24 cellular contexts compared by ENCODE assay signal in the genomic region with DNA sequence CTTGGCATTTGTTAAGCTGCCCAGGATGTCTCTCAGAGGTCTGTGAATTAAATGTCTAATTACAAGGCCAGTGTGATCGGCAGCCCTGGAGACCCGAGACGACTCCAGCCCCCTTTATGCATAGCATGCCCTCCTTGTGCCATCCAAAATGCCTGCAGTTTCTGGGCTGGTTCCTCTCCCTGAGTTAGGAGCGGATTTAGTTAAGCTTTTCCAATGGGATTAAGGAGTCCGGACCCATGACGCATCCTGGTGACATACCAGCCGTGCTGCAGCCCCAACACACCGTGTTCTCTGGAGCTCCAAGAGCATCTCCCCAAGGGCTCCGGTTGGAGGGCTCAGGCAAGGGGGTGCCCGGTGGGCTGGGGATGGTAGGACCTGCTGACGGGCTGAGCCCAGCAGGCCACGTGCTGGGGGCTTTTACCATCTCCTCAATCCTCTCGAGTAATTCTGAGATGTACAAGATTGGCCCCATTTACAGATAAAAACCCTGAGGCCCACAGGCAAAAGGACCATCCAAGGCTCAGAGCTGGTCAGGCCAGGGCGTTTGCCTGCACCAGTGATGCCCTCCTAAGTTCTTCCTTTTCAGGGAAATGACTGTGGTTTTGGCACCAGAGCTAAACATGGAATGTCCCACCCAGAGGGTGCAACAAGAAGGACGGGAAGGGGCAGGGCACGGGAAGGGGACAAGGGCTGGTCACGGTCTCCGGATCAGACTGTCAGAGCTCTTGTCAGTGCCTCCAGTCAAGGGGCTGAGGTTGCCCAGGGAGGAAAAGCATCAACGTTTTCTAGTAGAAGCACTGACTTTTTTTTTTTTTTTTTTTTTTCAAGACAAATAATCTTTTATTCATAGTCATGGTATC.
DNase-seq lines count a peak whose midpoint lies in the region; ATAC-seq and TF ChIP-seq lines count a peak whose summit lies in the region.
"Had no signal": no experiment of that assay in that cellular context is flagged by ENCODE, and none has a peak within 500 bp of the region (broad histone marks: within the 10 kb centered on the region; RNA-seq: fewer than 3 reads in every experiment).

No MANE protein-coding gene starts in this region.

- H3K27ac Mint-ChIP-seq in natural killer cell treated with Interleukin-12 subunit alpha and Interleukin-12 subunit beta and Interleukin-15 and Interleukin-18, amount 100 ng/mL, for 72 hours = no peak overlapping the region
- no peak overlapping the region for H3K27ac Mint-ChIP-seq in natural killer cell
- H3K27ac Mint-ChIP-seq in T-helper 2 cell treated with Interferon-gamma antibody and Interleukin-4, amounts not matched to agents 5 μg/mL and 100 μg/mL, for 36 hours = no peak overlapping the region
- H3K27ac Mint-ChIP-seq: CD4-positive, CD25-positive, alpha-beta regulatory T cell had no signal

- TF ChIP-seq CTCF in natural killer cell (IDR thresholded peaks at IDR 0.05) (no peak), RWPE2 (IDR thresholded peaks at IDR 0.05; ENCODE audit: poor library complexity, severe bottlenecking) (no peak), lower lobe of right lung (IDR thresholded peaks at IDR 0.05) (no peak)

- H3K27ac ChIP-seq in RWPE2 (ENCODE audit: poor library complexity, severe bottlenecking) (no peak overlapping the region), lower lobe of right lung (no peak overlapping the region), aorta (ENCODE audit: low read depth in 1 of 2, low read length in 2 of 2) (no peak overlapping the region)
- H3K27ac ChIP-seq: HL-60, Peyer's patch, SK-N-MC had no signal

- peaks cover 0 to 4% of the 10 kb centered on the region in 2 donors for H3K27me3 Mint-ChIP-seq in natural killer cell treated with Interleukin-12 subunit alpha and Interleukin-12 subunit beta and Interleukin-15 and Interleukin-18, amount 100 ng/mL, for 72 hours
- H3K27me3 Mint-ChIP-seq in natural killer cell (ENCODE audit: low read depth in 2 of 2) = peaks cover 3 to 8% of the 10 kb centered on the region in 2 donors
- no peaks in the 10 kb centered on the region for H3K27me3 Mint-ChIP-seq in T-helper 2 cell treated with Interferon-gamma antibody and Interleukin-4, amounts not matched to agents 5 μg/mL and 100 μg/mL, for 36 hours (ENCODE audit: low read depth)

- H3K36me3 ChIP-seq in RWPE2 (ENCODE audit: low read depth) (no peaks in the 10 kb centered on the region), lower lobe of right lung (no peaks in the 10 kb centered on the region), aorta (ENCODE audit: control insufficient read depth in 1 of 2, insufficient read depth in 2 of 2, low read length in 1 of 2) (no peaks in the 10 kb centered on the region)
- H3K36me3 ChIP-seq: Peyer's patch had no signal

- DNase-seq in natural killer cell treated with Interleukin-12 subunit alpha and Interleukin-12 subunit beta and Interleukin-15 and Interleukin-18, amount 100 ng/mL, for 72 hours (ENCODE audit: low spot score) = peak; percentile 53
- DNase-seq in natural killer cell = no peak
- peak; percentile 62 for DNase-seq in RWPE2 (ENCODE audit: low spot score)
- peak; percentile 25 for DNase-seq in lower lobe of right lung
- peak; percentile 38 to 40 for DNase-seq in aorta
- DNase-seq in RKO (ENCODE audit: low spot score) = no peak
- DNase-seq in T-helper 2 cell treated with Interferon-gamma antibody and Interleukin-4, amounts not matched to agents 5 μg/mL and 100 μg/mL, for 36 hours (ENCODE audit: low spot score) = no peak
- no peak for DNase-seq in iPS-NIHi7 (ENCODE audit: extremely low spot score)
- DNase-seq: CD4-positive, CD25-positive, alpha-beta regulatory T cell; DMS 273 treated with DMSO at 0.1 percent for 48 hours; DMS79 treated with DMSO at 0.1 percent for 48 hours; H7; KBM-7; MM.1S; NCI-H1092 treated with DMSO at 0.1 percent for 48 hours; NCI-H1436 treated with DMSO at 0.1 percent for 48 hours; NCI-H1930; NCI-H510A; NK-92 treated with Interleukin-12 subunit alpha and Interleukin-12 subunit beta, amount 100 ng/mL, for 24 hours; Peyer's patch; SHP77 had no signal

- H3K27me3 ChIP-seq in RWPE2 (ENCODE audit: insufficient read depth, poor library complexity, severe bottlenecking) (no peaks in the 10 kb centered on the region), lower lobe of right lung (ENCODE audit: low read depth) (no peaks in the 10 kb centered on the region), aorta (ENCODE audit: control insufficient read depth in 1 of 2, insufficient read depth in 2 of 2, low read length in 1 of 2) (no peaks in the 10 kb centered on the region)
- H3K27me3 ChIP-seq: Peyer's patch had no signal

- intact Hi-C loops in natural killer cell (cut with micrococcal nuclease) = no loop called here
- intact Hi-C loops in lower lobe of right lung (cut with DNase I) = no loop called here
- intact Hi-C loops in aorta (cut with DNase I) = no loop called here

- H3K4me1 Mint-ChIP-seq in natural killer cell treated with Interleukin-12 subunit alpha and Interleukin-12 subunit beta and Interleukin-15 and Interleukin-18, amount 100 ng/mL, for 72 hours (ENCODE audit: low read depth in 2 of 2) = no peaks in the 10 kb centered on the region
- no peaks in the 10 kb centered on the region for H3K4me1 Mint-ChIP-seq in natural killer cell
- no peaks in the 10 kb centered on the region for H3K4me1 Mint-ChIP-seq in T-helper 2 cell treated with Interferon-gamma antibody and Interleukin-4, amounts not matched to agents 5 μg/mL and 100 μg/mL, for 36 hours (ENCODE audit: low read depth)
- H3K4me1 Mint-ChIP-seq: CD4-positive, CD25-positive, alpha-beta regulatory T cell had no signal

- no peak for ATAC-seq in natural killer cell treated with Interleukin-12 subunit alpha and Interleukin-12 subunit beta and Interleukin-15 and Interleukin-18, amount 100 ng/mL, for 72 hours
- ATAC-seq in natural killer cell (no peak), RWPE2 (ENCODE audit: low read depth) (no peak), lower lobe of right lung (no peak), aorta (ENCODE audit: low FRiP score) (no peak)
- ATAC-seq: GM12878 had no signal

- H3K36me3 Mint-ChIP-seq in natural killer cell treated with Interleukin-12 subunit alpha and Interleukin-12 subunit beta and Interleukin-15 and Interleukin-18, amount 100 ng/mL, for 72 hours = peaks cover 5% of the 10 kb centered on the region
- no peaks in the 10 kb centered on the region for H3K36me3 Mint-ChIP-seq in natural killer cell
- no peaks in the 10 kb centered on the region for H3K36me3 Mint-ChIP-seq in T-helper 2 cell treated with Interferon-gamma antibody and Interleukin-4, amounts not matched to agents 5 μg/mL and 100 μg/mL, for 36 hours (ENCODE audit: low read depth)
- H3K36me3 Mint-ChIP-seq: CD4-positive, CD25-positive, alpha-beta regulatory T cell had no signal

- peaks cover 6% of the 10 kb centered on the region for H3K9me3 Mint-ChIP-seq in natural killer cell treated with Interleukin-12 subunit alpha and Interleukin-12 subunit beta and Interleukin-15 and Interleukin-18, amount 100 ng/mL, for 72 hours
- peaks cover 0 to 3% of the 10 kb centered on the region in 2 donors for H3K9me3 Mint-ChIP-seq in natural killer cell
- H3K9me3 Mint-ChIP-seq in T-helper 2 cell treated with Interferon-gamma antibody and Interleukin-4, amounts not matched to agents 5 μg/mL and 100 μg/mL, for 36 hours = peaks cover 12% of the 10 kb centered on the region

- no peak overlapping the region for H3K4me3 ChIP-seq in RWPE2 (ENCODE audit: severe bottlenecking)
- H3K4me3 ChIP-seq in lower lobe of right lung = no peak overlapping the region
- no peak overlapping the region for H3K4me3 ChIP-seq in aorta (ENCODE audit: low read length in 2 of 2)
- H3K4me3 ChIP-seq: GM12878, Peyer's patch, SK-N-MC had no signal

- H3K9me3 ChIP-seq in RWPE2 (ENCODE audit: severe bottlenecking) (peaks cover 2% of the 10 kb centered on the region), lower lobe of right lung (no peaks in the 10 kb centered on the region), aorta (ENCODE audit: control insufficient read depth, low read length) (no peaks in the 10 kb centered on the region)
- H3K9me3 ChIP-seq: Peyer's patch had no signal

- 86 to 87% methylated on average over 19 of the region's 19 CpGs for WGBS in aorta, 2 donors

- no peak overlapping the region for H3K4me3 Mint-ChIP-seq in natural killer cell treated with Interleukin-12 subunit alpha and Interleukin-12 subunit beta and Interleukin-15 and Interleukin-18, amount 100 ng/mL, for 72 hours
- H3K4me3 Mint-ChIP-seq in natural killer cell = no peak overlapping the region
- no peak overlapping the region for H3K4me3 Mint-ChIP-seq in T-helper 2 cell treated with Interferon-gamma antibody and Interleukin-4, amounts not matched to agents 5 μg/mL and 100 μg/mL, for 36 hours
- H3K4me3 Mint-ChIP-seq: CD4-positive, CD25-positive, alpha-beta regulatory T cell had no signal

- H3K4me1 ChIP-seq in RWPE2 (ENCODE audit: insufficient read depth, poor library complexity, severe bottlenecking) (no peaks in the 10 kb centered on the region), lower lobe of right lung (peaks cover 3% of the 10 kb centered on the region), aorta (ENCODE audit: control insufficient read depth in 1 of 2, insufficient read depth in 2 of 2, low read length in 2 of 2) (no peaks in the 10 kb centered on the region)
- H3K4me1 ChIP-seq: Peyer's patch had no signal

Comparison
In these comparisons a context has a peak if more than half of its experiments do, and no peak if none do; other contexts are left out.
1. DNase-seq: peak in natural killer cell treated with Interleukin-12 subunit alpha and Interleukin-12 subunit beta and Interleukin-15 and Interleukin-18, amount 100 ng/mL, for 72 hours (single experiment), RWPE2 (single experiment), lower lobe of right lung (single experiment) and aorta (2 of 2); none in natural killer cell (single experiment), RKO (single experiment), T-helper 2 cell treated with Interferon-gamma antibody and Interleukin-4, amounts not matched to agents 5 μg/mL and 100 μg/mL, for 36 hours (single experiment) and iPS-NIHi7 (single experiment).